ENCODE assay signal across 2 cellular contexts in the genomic region with DNA sequence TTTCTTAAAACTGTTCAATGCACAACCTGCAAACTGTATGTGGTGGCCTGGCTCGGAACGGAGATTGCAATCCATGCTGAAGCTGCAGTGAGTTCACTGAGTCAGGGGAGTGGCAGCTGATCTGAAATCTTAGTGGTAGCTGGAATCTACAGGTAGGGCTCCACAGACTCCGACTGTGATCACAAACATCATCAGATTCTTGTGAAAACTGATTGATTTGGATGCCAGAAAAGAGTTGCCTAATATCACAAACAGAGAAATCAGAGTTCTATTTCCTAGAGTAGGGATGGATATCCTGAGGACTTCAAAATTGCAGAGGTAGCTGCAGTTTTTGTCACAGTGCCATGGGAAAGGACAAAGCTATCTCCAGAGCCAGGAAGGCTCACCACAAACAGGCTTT.
A peak's percentile ranks its signal among the peaks of the same experiment; 100 is the strongest.
TF ChIP-seq lines count a peak whose summit lies in the region.

No MANE protein-coding gene starts in this region.

TF ChIP-seq in liver, 16 proteins besides CTCF, POLR2A, EP300 and RAD21:
- peak; percentile 78 for TF ChIP-seq YY1 (IDR thresholded peaks at IDR 0.05)
- peak; percentile 70 for TF ChIP-seq NR2F2 (IDR thresholded peaks at IDR 0.05)
- no peak for TF ChIP-seq FOXA2 (IDR thresholded peaks at IDR 0.05)
- peak; percentile 76 to 89 for TF ChIP-seq RXRA (IDR thresholded peaks at IDR 0.05)
- TF ChIP-seq, protein P1, sequence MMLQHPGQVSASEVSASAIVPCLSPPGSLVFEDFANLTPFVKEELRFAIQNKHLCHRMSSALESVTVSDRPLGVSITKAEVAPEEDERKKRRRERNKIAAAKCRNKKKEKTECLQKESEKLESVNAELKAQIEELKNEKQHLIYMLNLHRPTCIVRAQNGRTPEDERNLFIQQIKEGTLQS (IDR thresholded peaks at IDR 0.05), result peak; percentile 61
- TF ChIP-seq, protein P2, sequence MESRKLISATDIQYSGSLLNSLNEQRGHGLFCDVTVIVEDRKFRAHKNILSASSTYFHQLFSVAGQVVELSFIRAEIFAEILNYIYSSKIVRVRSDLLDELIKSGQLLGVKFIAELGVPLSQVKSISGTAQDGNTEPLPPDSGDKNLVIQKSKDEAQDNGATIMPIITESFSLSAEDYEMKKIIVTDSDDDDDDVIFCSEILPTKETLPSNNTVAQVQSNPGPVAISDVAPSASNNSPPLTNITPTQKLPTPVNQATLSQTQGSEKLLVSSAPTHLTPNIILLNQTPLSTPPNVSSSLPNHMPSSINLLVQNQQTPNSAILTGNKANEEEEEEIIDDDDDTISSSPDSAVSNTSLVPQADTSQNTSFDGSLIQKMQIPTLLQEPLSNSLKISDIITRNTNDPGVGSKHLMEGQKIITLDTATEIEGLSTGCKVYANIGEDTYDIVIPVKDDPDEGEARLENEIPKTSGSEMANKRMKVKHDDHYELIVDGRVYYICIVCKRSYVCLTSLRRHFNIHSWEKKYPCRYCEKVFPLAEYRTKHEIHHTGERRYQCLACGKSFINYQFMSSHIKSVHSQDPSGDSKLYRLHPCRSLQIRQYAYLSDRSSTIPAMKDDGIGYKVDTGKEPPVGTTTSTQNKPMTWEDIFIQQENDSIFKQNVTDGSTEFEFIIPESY (IDR thresholded peaks at IDR 0.05), result peak; percentile 82
- TF ChIP-seq, protein P3, sequence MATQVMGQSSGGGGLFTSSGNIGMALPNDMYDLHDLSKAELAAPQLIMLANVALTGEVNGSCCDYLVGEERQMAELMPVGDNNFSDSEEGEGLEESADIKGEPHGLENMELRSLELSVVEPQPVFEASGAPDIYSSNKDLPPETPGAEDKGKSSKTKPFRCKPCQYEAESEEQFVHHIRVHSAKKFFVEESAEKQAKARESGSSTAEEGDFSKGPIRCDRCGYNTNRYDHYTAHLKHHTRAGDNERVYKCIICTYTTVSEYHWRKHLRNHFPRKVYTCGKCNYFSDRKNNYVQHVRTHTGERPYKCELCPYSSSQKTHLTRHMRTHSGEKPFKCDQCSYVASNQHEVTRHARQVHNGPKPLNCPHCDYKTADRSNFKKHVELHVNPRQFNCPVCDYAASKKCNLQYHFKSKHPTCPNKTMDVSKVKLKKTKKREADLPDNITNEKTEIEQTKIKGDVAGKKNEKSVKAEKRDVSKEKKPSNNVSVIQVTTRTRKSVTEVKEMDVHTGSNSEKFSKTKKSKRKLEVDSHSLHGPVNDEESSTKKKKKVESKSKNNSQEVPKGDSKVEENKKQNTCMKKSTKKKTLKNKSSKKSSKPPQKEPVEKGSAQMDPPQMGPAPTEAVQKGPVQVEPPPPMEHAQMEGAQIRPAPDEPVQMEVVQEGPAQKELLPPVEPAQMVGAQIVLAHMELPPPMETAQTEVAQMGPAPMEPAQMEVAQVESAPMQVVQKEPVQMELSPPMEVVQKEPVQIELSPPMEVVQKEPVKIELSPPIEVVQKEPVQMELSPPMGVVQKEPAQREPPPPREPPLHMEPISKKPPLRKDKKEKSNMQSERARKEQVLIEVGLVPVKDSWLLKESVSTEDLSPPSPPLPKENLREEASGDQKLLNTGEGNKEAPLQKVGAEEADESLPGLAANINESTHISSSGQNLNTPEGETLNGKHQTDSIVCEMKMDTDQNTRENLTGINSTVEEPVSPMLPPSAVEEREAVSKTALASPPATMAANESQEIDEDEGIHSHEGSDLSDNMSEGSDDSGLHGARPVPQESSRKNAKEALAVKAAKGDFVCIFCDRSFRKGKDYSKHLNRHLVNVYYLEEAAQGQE (IDR thresholded peaks at IDR 0.05), result peak; percentile 74
- TF ChIP-seq GABPA (IDR thresholded peaks at IDR 0.05 in 1 of 2, conservative IDR thresholded peaks at IDR 0.05 in 1 of 2), result peak in 1 of 2 donors; percentile 33
- peak; percentile 91 for TF ChIP-seq SP1 (IDR thresholded peaks at IDR 0.05)
- TF ChIP-seq HNF4A (conservative IDR thresholded peaks at IDR 0.05), result peak; percentile 86 to 91
- TF ChIP-seq EGR1 (IDR thresholded peaks at IDR 0.05; ENCODE audit: low read depth in 2 of 2), result peak in 1 of 2 donors; percentile 80
- TF ChIP-seq FOXA1 (IDR thresholded peaks at IDR 0.05), result peak; percentile 32
- peak; percentile 59 to 84 for TF ChIP-seq JUND (IDR thresholded peaks at IDR 0.05)
- no peak for TF ChIP-seq HNF4G (IDR thresholded peaks at IDR 0.05)
- TF ChIP-seq, protein P4, sequence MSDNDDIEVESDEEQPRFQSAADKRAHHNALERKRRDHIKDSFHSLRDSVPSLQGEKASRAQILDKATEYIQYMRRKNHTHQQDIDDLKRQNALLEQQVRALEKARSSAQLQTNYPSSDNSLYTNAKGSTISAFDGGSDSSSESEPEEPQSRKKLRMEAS (IDR thresholded peaks at IDR 0.05), result peak; percentile 79
- TF ChIP-seq TAF1 (conservative IDR thresholded peaks at IDR 0.05), result peak; percentile 29

TF ChIP-seq in HepG2, 621 proteins besides CTCF, POLR2A, EP300 and RAD21:
- TF ChIP-seq RXRB (CRISPR knock-in tag; IDR thresholded peaks at IDR 0.05; ENCODE audit: borderline replicate concordance) (no peak), TGIF2 (CRISPR knock-in tag; IDR thresholded peaks at IDR 0.05) (no peak)
- TF ChIP-seq, protein P5, sequence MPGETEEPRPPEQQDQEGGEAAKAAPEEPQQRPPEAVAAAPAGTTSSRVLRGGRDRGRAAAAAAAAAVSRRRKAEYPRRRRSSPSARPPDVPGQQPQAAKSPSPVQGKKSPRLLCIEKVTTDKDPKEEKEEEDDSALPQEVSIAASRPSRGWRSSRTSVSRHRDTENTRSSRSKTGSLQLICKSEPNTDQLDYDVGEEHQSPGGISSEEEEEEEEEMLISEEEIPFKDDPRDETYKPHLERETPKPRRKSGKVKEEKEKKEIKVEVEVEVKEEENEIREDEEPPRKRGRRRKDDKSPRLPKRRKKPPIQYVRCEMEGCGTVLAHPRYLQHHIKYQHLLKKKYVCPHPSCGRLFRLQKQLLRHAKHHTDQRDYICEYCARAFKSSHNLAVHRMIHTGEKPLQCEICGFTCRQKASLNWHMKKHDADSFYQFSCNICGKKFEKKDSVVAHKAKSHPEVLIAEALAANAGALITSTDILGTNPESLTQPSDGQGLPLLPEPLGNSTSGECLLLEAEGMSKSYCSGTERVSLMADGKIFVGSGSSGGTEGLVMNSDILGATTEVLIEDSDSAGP (CRISPR knock-in tag; IDR thresholded peaks at IDR 0.05; ENCODE audit: borderline replicate concordance), result no peak
